In genomic region chr19:46727757-46728156, GRCh38 we compare ENCODE assay signal across 21 cellular contexts. TPM values are rescaled to one million over a fixed set of nuclear protein-coding genes. Genes with fewer than 3 reads are reported as not detected.
DNase-seq lines count a peak whose midpoint lies in the region; ATAC-seq and TF ChIP-seq lines count a peak whose summit lies in the region.
"Had no signal": no experiment of that assay in that cellular context is flagged by ENCODE, and none has a peak within 500 bp of the region (broad histone marks: within the 10 kb centered on the region; RNA-seq: fewer than 3 reads in every experiment).

No MANE protein-coding gene starts in this region.

- H3K27ac ChIP-seq in angular gyrus (ENCODE audit: low read depth, low read length) (peak overlapping the region; percentile 22), lower lobe of right lung (peak overlapping the region; percentile 31), thyroid gland (peak overlapping the region in 2 of 3 donors; percentile 9 to 35), caudate nucleus (ENCODE audit: low read depth, low read length) (no peak overlapping the region)
- H3K27ac ChIP-seq: colonic mucosa had no signal

- peaks cover 56% of the 10 kb centered on the region for H3K4me1 ChIP-seq in lower lobe of right lung
- H3K4me1 ChIP-seq in thyroid gland = no peaks in the 10 kb centered on the region
- H3K4me1 ChIP-seq: BE2C, colonic mucosa had no signal

- H3K36me3 Mint-ChIP-seq in activated naive CD8-positive, alpha-beta T cell treated with anti-CD3 and anti-CD28 coated beads, Interleukin-2, amount 10 ng/mL, durations not matched to agents 7 days and 5 days = peaks cover 20% of the 10 kb centered on the region
- H3K36me3 Mint-ChIP-seq in activated naive CD8-positive, alpha-beta T cell treated with anti-CD3 and anti-CD28 coated beads for 36 hours = peaks cover 30% of the 10 kb centered on the region

- intact Hi-C loops in lower lobe of right lung (cut with DNase I) (no loop called here), thyroid gland (cut with DNase I) (no loop called here)

- peaks cover 27% of the 10 kb centered on the region for H3K4me1 Mint-ChIP-seq in activated naive CD8-positive, alpha-beta T cell treated with anti-CD3 and anti-CD28 coated beads, Interleukin-2, amount 10 ng/mL, durations not matched to agents 7 days and 5 days
- H3K4me1 Mint-ChIP-seq in activated naive CD8-positive, alpha-beta T cell treated with anti-CD3 and anti-CD28 coated beads for 36 hours = peaks cover 30% of the 10 kb centered on the region

- H3K27me3 Mint-ChIP-seq in activated naive CD8-positive, alpha-beta T cell treated with anti-CD3 and anti-CD28 coated beads, Interleukin-2, amount 10 ng/mL, durations not matched to agents 7 days and 5 days = no peaks in the 10 kb centered on the region
- no peaks in the 10 kb centered on the region for H3K27me3 Mint-ChIP-seq in activated naive CD8-positive, alpha-beta T cell treated with anti-CD3 and anti-CD28 coated beads for 36 hours
- H3K27me3 Mint-ChIP-seq: activated CD4-positive, alpha-beta memory T cell treated with anti-CD3 and anti-CD28 coated beads, Interleukin-2, amount 10 ng/mL, durations not matched to agents 7 days and 5 days; activated naive CD4-positive, alpha-beta T cell treated with anti-CD3 and anti-CD28 coated beads, Interleukin-2, amount 50 U/mL, for 24 hours; stimulated activated naive B cell treated with anti-CD40 and anti-IgM and Interleukin-4, amounts not matched to agents 10 μg/mL and 1 μg/mL and 100 μg/mL, for 72 hours had no signal

- no peaks in the 10 kb centered on the region for H3K27me3 ChIP-seq in lower lobe of right lung (ENCODE audit: low read depth)
- H3K27me3 ChIP-seq in thyroid gland = no peaks in the 10 kb centered on the region
- H3K27me3 ChIP-seq: BE2C, colonic mucosa had no signal

- TF ChIP-seq CTCF in lower lobe of right lung (IDR thresholded peaks at IDR 0.05) (no peak), thyroid gland (IDR thresholded peaks at IDR 0.05) (no peak)

- no peak overlapping the region for H3K4me3 Mint-ChIP-seq in activated naive CD8-positive, alpha-beta T cell treated with anti-CD3 and anti-CD28 coated beads, Interleukin-2, amount 10 ng/mL, durations not matched to agents 7 days and 5 days
- H3K4me3 Mint-ChIP-seq in activated naive CD8-positive, alpha-beta T cell treated with anti-CD3 and anti-CD28 coated beads for 36 hours = no peak overlapping the region
- H3K4me3 Mint-ChIP-seq: activated CD4-positive, alpha-beta memory T cell treated with anti-CD3 and anti-CD28 coated beads, Interleukin-2, amount 10 ng/mL, durations not matched to agents 7 days and 5 days; activated naive CD4-positive, alpha-beta T cell treated with anti-CD3 and anti-CD28 coated beads, Interleukin-2, amount 50 U/mL, for 24 hours had no signal

- no peaks in the 10 kb centered on the region for H3K9me3 Mint-ChIP-seq in activated naive CD8-positive, alpha-beta T cell treated with anti-CD3 and anti-CD28 coated beads, Interleukin-2, amount 10 ng/mL, durations not matched to agents 7 days and 5 days
- H3K9me3 Mint-ChIP-seq in activated naive CD8-positive, alpha-beta T cell treated with anti-CD3 and anti-CD28 coated beads for 36 hours = no peaks in the 10 kb centered on the region
- H3K9me3 Mint-ChIP-seq: activated CD4-positive, alpha-beta memory T cell treated with anti-CD3 and anti-CD28 coated beads, Interleukin-2, amount 10 ng/mL, durations not matched to agents 7 days and 5 days; activated naive CD4-positive, alpha-beta T cell treated with anti-CD3 and anti-CD28 coated beads, Interleukin-2, amount 50 U/mL, for 24 hours; stimulated activated naive B cell treated with anti-CD40 and anti-IgM and Interleukin-4, amounts not matched to agents 10 μg/mL and 1 μg/mL and 100 μg/mL, for 72 hours had no signal

- H3K36me3 ChIP-seq in lower lobe of right lung = peaks cover 100% of the 10 kb centered on the region
- peaks cover 67 to 75% of the 10 kb centered on the region in 2 donors for H3K36me3 ChIP-seq in thyroid gland

- no peak for DNase-seq in activated naive CD8-positive, alpha-beta T cell treated with anti-CD3 and anti-CD28 coated beads, Interleukin-2, amount 10 ng/mL, durations not matched to agents 7 days and 5 days
- DNase-seq in activated naive CD8-positive, alpha-beta T cell treated with anti-CD3 and anti-CD28 coated beads for 36 hours = no peak
- DNase-seq in lower lobe of right lung (no peak), thyroid gland (no peak), caudate nucleus (lab: John Stamatoyannopoulos, UW) (no peak), hippocampal formation (lab: John Stamatoyannopoulos, UW) (no peak), NAMALWA (ENCODE audit: low spot score) (no peak)
- DNase-seq: activated CD4-positive, alpha-beta memory T cell treated with anti-CD3 and anti-CD28 coated beads, Interleukin-2, amount 10 ng/mL, durations not matched to agents 7 days and 5 days; activated CD4-positive, CD25-positive, alpha-beta regulatory T cell; activated T-cell treated with anti-CD3 and anti-CD28 coated beads, Interleukin-2, amount 50 U/mL, for 1 hour; BE2C; colonic mucosa; IMR-90; NCI-H1417 treated with DMSO at 0.1 percent for 48 hours; NCI-H510A; stimulated activated CD4-positive, alpha-beta T cell treated with anti-CD3 and anti-CD28 coated beads, Interleukin-1b, Interleukin-23, amount 100 ng/mL, for 48 hours; stimulated activated naive B cell treated with anti-CD40 and anti-IgM and Interleukin-4, amounts not matched to agents 10 μg/mL and 1 μg/mL and 100 μg/mL, for 72 hours; T1000; trophoblast cell had no signal

- H3K9me3 ChIP-seq in lower lobe of right lung (no peaks in the 10 kb centered on the region), thyroid gland (no peaks in the 10 kb centered on the region)
- H3K9me3 ChIP-seq: BE2C, colonic mucosa had no signal

- no peak overlapping the region for H3K4me3 ChIP-seq in lower lobe of right lung
- no peak overlapping the region for H3K4me3 ChIP-seq in thyroid gland (replicated peaks in 1 of 3)
- H3K4me3 ChIP-seq: colonic mucosa had no signal

- no peak for TF ChIP-seq POLR2A in thyroid gland (IDR thresholded peaks at IDR 0.05)

- WGBS in thyroid gland, 2 donors = 90 to 99% methylated on average over 4 to 11 of the region's 11 CpGs

- peak overlapping the region; percentile 14 for H3K27ac Mint-ChIP-seq in activated naive CD8-positive, alpha-beta T cell treated with anti-CD3 and anti-CD28 coated beads, Interleukin-2, amount 10 ng/mL, durations not matched to agents 7 days and 5 days
- H3K27ac Mint-ChIP-seq in activated naive CD8-positive, alpha-beta T cell treated with anti-CD3 and anti-CD28 coated beads for 36 hours = no peak overlapping the region
- H3K27ac Mint-ChIP-seq: activated CD4-positive, alpha-beta memory T cell treated with anti-CD3 and anti-CD28 coated beads, Interleukin-2, amount 10 ng/mL, durations not matched to agents 7 days and 5 days; activated naive CD4-positive, alpha-beta T cell treated with anti-CD3 and anti-CD28 coated beads, Interleukin-2, amount 50 U/mL, for 24 hours had no signal

- POLR2A ChIA-PET in activated naive CD8-positive, alpha-beta T cell treated with anti-CD3 and anti-CD28 coated beads, Interleukin-2, amount 10 ng/mL, durations not matched to agents 7 days and 5 days (lab: Charles Lee) = interaction anchor here (0.9 to 2.1 kb wide), 6 partner anchors 10 to 61 kb away, joined by 3 to 17 read pairs (median 5); partner anchors contain the start of gene SLC1A5

- ATAC-seq in activated naive CD8-positive, alpha-beta T cell treated with anti-CD3 and anti-CD28 coated beads, Interleukin-2, amount 10 ng/mL, durations not matched to agents 7 days and 5 days (ENCODE audit: low read depth) = no peak
- no peak for ATAC-seq in lower lobe of right lung
- ATAC-seq: stimulated activated naive B cell treated with anti-CD40 and anti-IgM and Interleukin-4, amounts not matched to agents 10 μg/mL and 1 μg/mL and 100 μg/mL, for 72 hours had no signal

RNA-seq across cellular contexts. Expression of gene PRKD2, which starts 10.8 kb away (rescaled TPM):
- 100 to 1,000 TPM; 166 to 173 TPM for total RNA-seq in activated naive CD8-positive, alpha-beta T cell treated with anti-CD3 and anti-CD28 coated beads, Interleukin-2, amount 10 ng/mL, durations not matched to agents 7 days and 5 days
- 10 to 100 TPM; 68.6 to 76.2 TPM for total RNA-seq in activated naive CD8-positive, alpha-beta T cell treated with anti-CD3 and anti-CD28 coated beads for 36 hours
- 45.0 TPM for total RNA-seq in lower lobe of right lung
- 10 to 100 TPM; 23.7 to 40.7 (median 32.7) TPM for total RNA-seq in thyroid gland

RNA-seq across cellular contexts. Expression of gene FKRP, which starts 18.1 kb away (rescaled TPM):
- total RNA-seq in activated naive CD8-positive, alpha-beta T cell treated with anti-CD3 and anti-CD28 coated beads, Interleukin-2, amount 10 ng/mL, durations not matched to agents 7 days and 5 days = 10 to 100 TPM; 17.8 to 18.1 TPM
- total RNA-seq in activated naive CD8-positive, alpha-beta T cell treated with anti-CD3 and anti-CD28 coated beads for 36 hours = 10 to 100 TPM; 17.3 to 18.8 TPM
- total RNA-seq in lower lobe of right lung (13.2 TPM), thyroid gland (10 to 100 TPM; 20.1 to 40.1 (median 23.1) TPM)

RNA-seq across cellular contexts. Expression of gene STRN4, which starts 18.5 kb away (rescaled TPM):
- total RNA-seq in activated naive CD8-positive, alpha-beta T cell treated with anti-CD3 and anti-CD28 coated beads, Interleukin-2, amount 10 ng/mL, durations not matched to agents 7 days and 5 days = 10 to 100 TPM; 79.2 to 87.5 TPM
- 10 to 100 TPM; 54.9 to 57.9 TPM for total RNA-seq in activated naive CD8-positive, alpha-beta T cell treated with anti-CD3 and anti-CD28 coated beads for 36 hours
- total RNA-seq in lower lobe of right lung = 69.1 TPM
- total RNA-seq in thyroid gland = 10 to 100 TPM; 54.1 to 73.4 (median 67.7) TPM
